In genomic region chr15:61169904-61170695, GRCh38 we compare ENCODE assay signal across 1 cellular context.
TF ChIP-seq lines count a peak whose summit lies in the region.

No MANE protein-coding gene starts in this region.

TF ChIP-seq in H1, 55 proteins besides CTCF, POLR2A, EP300 and RAD21:
- TF ChIP-seq KDM1A (IDR thresholded peaks at IDR 0.05; ENCODE audit: borderline replicate concordance, low read length) (peak; percentile 93), HDAC2 (IDR thresholded peaks at IDR 0.05; ENCODE audit: borderline replicate concordance in 1 of 2, low read depth in 2 of 2, low read length in 2 of 2) (peak in 1 of 2 experiments; percentile 80; a peak in 1 of 4 replicates), TEAD4 (IDR thresholded peaks at IDR 0.05; ENCODE audit: low read depth, low read length) (no peak)
